In the genomic region with DNA sequence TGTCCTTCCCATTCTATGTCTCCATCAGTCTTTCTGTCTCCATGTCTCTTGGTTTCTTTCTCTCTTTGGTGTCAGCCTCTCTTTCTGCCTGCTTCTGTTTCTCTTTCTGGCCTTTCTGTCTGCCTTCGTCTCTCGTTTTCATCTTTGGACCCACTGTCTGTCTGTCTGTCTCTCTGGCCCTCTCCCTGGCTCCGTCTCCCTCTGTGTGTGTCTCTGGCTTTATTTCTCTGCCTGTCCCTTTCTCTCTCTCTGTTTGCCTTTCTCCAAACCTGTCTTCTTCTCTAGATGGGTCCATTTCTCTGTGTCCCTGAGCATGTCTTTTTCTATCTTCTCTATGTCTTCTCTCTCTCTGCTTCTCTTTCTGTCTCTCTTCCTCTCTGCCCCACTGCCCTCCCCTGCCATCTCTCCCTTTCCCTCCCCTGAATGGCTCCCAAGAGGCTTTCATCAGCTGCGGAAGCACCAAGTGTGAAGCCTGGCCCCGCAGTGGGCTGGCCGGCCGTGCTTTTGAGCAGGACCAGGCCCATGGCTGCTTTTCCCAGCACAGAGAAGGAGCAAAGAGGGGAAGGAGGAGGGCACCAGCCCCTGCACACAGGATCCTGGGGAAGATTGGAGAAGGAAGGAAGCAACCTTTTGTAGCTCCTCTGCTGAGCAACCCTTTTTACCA, we compare ENCODE assay signal across 22 cellular contexts. TPM values are rescaled to one million over a fixed set of nuclear protein-coding genes. Genes with fewer than 3 reads are reported as not detected.
DNase-seq lines count a peak whose midpoint lies in the region; ATAC-seq, FAIRE-seq and TF ChIP-seq lines count a peak whose summit lies in the region.
"Had no signal": no experiment of that assay in that cellular context is flagged by ENCODE, and none has a peak within 500 bp of the region (broad histone marks: within the 10 kb centered on the region; RNA-seq: fewer than 3 reads in every experiment).

No MANE protein-coding gene starts in this region.

- H3K79me2 ChIP-seq in astrocyte (ENCODE audit: insufficient read depth, low read length): no peaks in the 10 kb centered on the region

- peak overlapping the region; percentile 16 for H3K27ac Mint-ChIP-seq in activated T-cell treated with anti-CD3 and anti-CD28 coated beads, Interleukin-2, amount 50 U/mL, for 72 hours
- peak overlapping the region; percentile 29 for H3K27ac Mint-ChIP-seq in astrocyte (ENCODE audit: unreplicated experiment)
- H3K27ac Mint-ChIP-seq: activated CD4-positive, alpha-beta T cell treated with anti-CD3 and anti-CD28 coated beads, Interleukin-2, amount 10 ng/mL, durations not matched to agents 7 days and 5 days; activated CD8-positive, alpha-beta memory T cell treated with anti-CD3 and anti-CD28 coated beads, Interleukin-2, amount 10 ng/mL, durations not matched to agents 7 days and 5 days; activated naive CD8-positive, alpha-beta T cell; B cell; stimulated activated effector memory CD8-positive, alpha-beta T cell treated with anti-CD3 and anti-CD28 coated beads, Interleukin-12 subunit alpha, Interleukin-12 subunit beta, amount 100 ng/mL, for 72 hours had no signal

- H3K9me3 ChIP-seq in astrocyte (ENCODE audit: insufficient read depth, low read depth, low read length) (no peaks in the 10 kb centered on the region), mesodermal cell (ENCODE audit: control insufficient read depth, low read length) (no peaks in the 10 kb centered on the region), thyroid gland (no peaks in the 10 kb centered on the region)
- H3K9me3 ChIP-seq: HAP-1, testis had no signal

- no peaks in the 10 kb centered on the region for H3K9me3 Mint-ChIP-seq in activated T-cell treated with anti-CD3 and anti-CD28 coated beads, Interleukin-2, amount 50 U/mL, for 72 hours
- H3K9me3 Mint-ChIP-seq in astrocyte (ENCODE audit: unreplicated experiment): no peaks in the 10 kb centered on the region
- H3K9me3 Mint-ChIP-seq: activated CD4-positive, alpha-beta T cell treated with anti-CD3 and anti-CD28 coated beads, Interleukin-2, amount 10 ng/mL, durations not matched to agents 7 days and 5 days; naive thymus-derived CD8-positive, alpha-beta T cell; stimulated activated effector memory CD8-positive, alpha-beta T cell treated with anti-CD3 and anti-CD28 coated beads, Interleukin-12 subunit alpha, Interleukin-12 subunit beta, amount 100 ng/mL, for 72 hours had no signal

- H3K4me3 Mint-ChIP-seq in activated T-cell treated with anti-CD3 and anti-CD28 coated beads, Interleukin-2, amount 50 U/mL, for 72 hours: no peak overlapping the region
- no peak overlapping the region for H3K4me3 Mint-ChIP-seq in astrocyte (ENCODE audit: unreplicated experiment)
- H3K4me3 Mint-ChIP-seq: activated CD4-positive, alpha-beta T cell treated with anti-CD3 and anti-CD28 coated beads, Interleukin-2, amount 10 ng/mL, durations not matched to agents 7 days and 5 days; activated CD8-positive, alpha-beta memory T cell treated with anti-CD3 and anti-CD28 coated beads, Interleukin-2, amount 10 ng/mL, durations not matched to agents 7 days and 5 days; activated naive CD8-positive, alpha-beta T cell; B cell; naive thymus-derived CD8-positive, alpha-beta T cell; stimulated activated effector memory CD8-positive, alpha-beta T cell treated with anti-CD3 and anti-CD28 coated beads, Interleukin-12 subunit alpha, Interleukin-12 subunit beta, amount 100 ng/mL, for 72 hours had no signal

- DNase-seq in activated T-cell treated with anti-CD3 and anti-CD28 coated beads, Interleukin-2, amount 50 U/mL, for 72 hours: no peak
- DNase-seq in activated T-cell treated with anti-CD3 and anti-CD28 coated beads, Interleukin-2, amount 50 U/mL, for 1 hour: no peak
- DNase-seq in astrocyte (ENCODE audit: low read depth) (no peak), thyroid gland (peak in 1 of 2 donors; percentile 14), GM12892 (ENCODE audit: insufficient read length) (no peak), omental fat pad (ENCODE audit: low spot score) (no peak)
- DNase-seq in stimulated activated CD4-positive, alpha-beta T cell treated with anti-CD3 and anti-CD28 coated beads, Interleukin-4, amount 100 ng/mL, for 1 hour: no peak
- DNase-seq: activated CD4-positive, alpha-beta T cell treated with anti-CD3 and anti-CD28 coated beads, Interleukin-2, amount 10 ng/mL, durations not matched to agents 7 days and 5 days; activated CD8-positive, alpha-beta memory T cell treated with anti-CD3 and anti-CD28 coated beads, Interleukin-2, amount 10 ng/mL, durations not matched to agents 7 days and 5 days; KBM-7; naive thymus-derived CD8-positive, alpha-beta T cell; NCI-H1436; NCI-H2107; NCI-H510A treated with DMSO at 0.1 percent for 48 hours had no signal

- no peak overlapping the region for H3K27ac ChIP-seq in astrocyte (ENCODE audit: low read depth, low read length)
- peak overlapping the region; percentile 73 for H3K27ac ChIP-seq in mesodermal cell (ENCODE audit: low read depth, low read length, severe bottlenecking)
- peak overlapping the region; percentile 56 to 70 (median 58) for H3K27ac ChIP-seq in thyroid gland
- H3K27ac ChIP-seq: 22Rv1, testis had no signal

- no peaks in the 10 kb centered on the region for H4K20me1 ChIP-seq in astrocyte (ENCODE audit: insufficient read depth, low read length)

- no peaks in the 10 kb centered on the region for H3K36me3 ChIP-seq in astrocyte (ENCODE audit: insufficient read depth, low read length)
- H3K36me3 ChIP-seq in mesodermal cell (ENCODE audit: control insufficient read depth, insufficient read depth, low read length): no peaks in the 10 kb centered on the region
- H3K36me3 ChIP-seq in thyroid gland: no peaks in the 10 kb centered on the region
- H3K36me3 ChIP-seq: HAP-1 had no signal

- intact Hi-C loops in thyroid gland (cut with DNase I): no loop called here

- TF ChIP-seq POLR2A in thyroid gland (IDR thresholded peaks at IDR 0.05) (no peak), GM12892 (IDR thresholded peaks at IDR 0.05; ENCODE audit: low read depth, low read length) (no peak)

- WGBS in mesodermal cell (ENCODE audit: insufficient coverage in 2 of 2), 2 experiments: 56 to 63% methylated on average over 2 to 3 of the region's 7 CpGs
- 28 to 47% methylated on average over 5 to 7 of the region's 7 CpGs for WGBS in thyroid gland, 2 donors

- TF ChIP-seq CTCF in astrocyte (IDR thresholded peaks at IDR 0.05; ENCODE audit: insufficient read depth, low read depth, low read length) (no peak), thyroid gland (IDR thresholded peaks at IDR 0.05) (no peak), omental fat pad (IDR thresholded peaks at IDR 0.05) (no peak)

- FAIRE-seq in astrocyte (lab: Jason Lieb, UNC) (peak; percentile 73), GM12892 (lab: Jason Lieb, UNC) (no peak)
- FAIRE-seq: colon had no signal

- no peaks in the 10 kb centered on the region for H3K36me3 Mint-ChIP-seq in activated T-cell treated with anti-CD3 and anti-CD28 coated beads, Interleukin-2, amount 50 U/mL, for 72 hours (ENCODE audit: insufficient read depth in 2 of 2)
- H3K36me3 Mint-ChIP-seq in astrocyte (ENCODE audit: low read depth, unreplicated experiment): no peaks in the 10 kb centered on the region
- H3K36me3 Mint-ChIP-seq: activated CD8-positive, alpha-beta memory T cell treated with anti-CD3 and anti-CD28 coated beads, Interleukin-2, amount 10 ng/mL, durations not matched to agents 7 days and 5 days; activated naive CD8-positive, alpha-beta T cell; naive thymus-derived CD8-positive, alpha-beta T cell had no signal

- H3K4me1 Mint-ChIP-seq in activated T-cell treated with anti-CD3 and anti-CD28 coated beads, Interleukin-2, amount 50 U/mL, for 72 hours (ENCODE audit: low read depth): no peaks in the 10 kb centered on the region
- peaks cover 14% of the 10 kb centered on the region for H3K4me1 Mint-ChIP-seq in astrocyte (ENCODE audit: low read depth, unreplicated experiment)
- H3K4me1 Mint-ChIP-seq: activated CD4-positive, alpha-beta T cell treated with anti-CD3 and anti-CD28 coated beads, Interleukin-2, amount 10 ng/mL, durations not matched to agents 7 days and 5 days; activated CD8-positive, alpha-beta memory T cell treated with anti-CD3 and anti-CD28 coated beads, Interleukin-2, amount 10 ng/mL, durations not matched to agents 7 days and 5 days; B cell; naive thymus-derived CD8-positive, alpha-beta T cell; stimulated activated effector memory CD8-positive, alpha-beta T cell treated with anti-CD3 and anti-CD28 coated beads, Interleukin-12 subunit alpha, Interleukin-12 subunit beta, amount 100 ng/mL, for 72 hours had no signal

- no peak overlapping the region for H2AFZ ChIP-seq in astrocyte (ENCODE audit: low read depth, low read length)

- peaks cover 2% of the 10 kb centered on the region for H3K4me1 ChIP-seq in astrocyte (ENCODE audit: insufficient read depth, low read length)
- H3K4me1 ChIP-seq in mesodermal cell (ENCODE audit: control insufficient read depth, insufficient read depth, low read length, poor library complexity, severe bottlenecking): peaks cover 38% of the 10 kb centered on the region
- peaks cover 4 to 16% of the 10 kb centered on the region in 2 donors for H3K4me1 ChIP-seq in thyroid gland

- no peak overlapping the region for H3K9ac ChIP-seq in astrocyte (ENCODE audit: low read length)

- ATAC-seq in activated T-cell treated with anti-CD3 and anti-CD28 coated beads, Interleukin-2, amount 50 U/mL, for 72 hours (replicated peaks in 1 of 2): no peak
- ATAC-seq in omental fat pad (ENCODE audit: low FRiP score): no peak
- ATAC-seq: activated CD8-positive, alpha-beta memory T cell treated with anti-CD3 and anti-CD28 coated beads, Interleukin-2, amount 10 ng/mL, durations not matched to agents 7 days and 5 days; naive thymus-derived CD8-positive, alpha-beta T cell; stimulated activated effector memory CD8-positive, alpha-beta T cell treated with anti-CD3 and anti-CD28 coated beads, Interleukin-12 subunit alpha, Interleukin-12 subunit beta, amount 100 ng/mL, for 72 hours had no signal

- peaks cover 29% of the 10 kb centered on the region for H3K27me3 Mint-ChIP-seq in activated T-cell treated with anti-CD3 and anti-CD28 coated beads, Interleukin-2, amount 50 U/mL, for 72 hours (ENCODE audit: low read depth)
- peaks cover 6% of the 10 kb centered on the region for H3K27me3 Mint-ChIP-seq in astrocyte (ENCODE audit: low read depth, unreplicated experiment)
- H3K27me3 Mint-ChIP-seq: activated CD4-positive, alpha-beta T cell treated with anti-CD3 and anti-CD28 coated beads, Interleukin-2, amount 10 ng/mL, durations not matched to agents 7 days and 5 days; activated CD8-positive, alpha-beta memory T cell treated with anti-CD3 and anti-CD28 coated beads, Interleukin-2, amount 10 ng/mL, durations not matched to agents 7 days and 5 days; activated naive CD8-positive, alpha-beta T cell; B cell had no signal

- no peak overlapping the region for H3K4me2 ChIP-seq in astrocyte (ENCODE audit: low read length)

- H3K27me3 ChIP-seq in astrocyte (ENCODE audit: insufficient read depth, low read length): no peaks in the 10 kb centered on the region
- no peaks in the 10 kb centered on the region for H3K27me3 ChIP-seq in thyroid gland
- H3K27me3 ChIP-seq: testis had no signal

- H3K4me3 ChIP-seq in astrocyte (ENCODE audit: insufficient read depth, low read depth, low read length) (no peak overlapping the region), mesodermal cell (ENCODE audit: extremely low read depth, insufficient read depth, low read length, poor library complexity, severe bottlenecking) (no peak overlapping the region), thyroid gland (replicated peaks in 1 of 3) (no peak overlapping the region)
- H3K4me3 ChIP-seq: HAP-1, testis had no signal

RNA-seq across cellular contexts. Expression of a gene that starts 57.4 kb away (rescaled TPM):
- total RNA-seq in activated T-cell treated with anti-CD3 and anti-CD28 coated beads, Interleukin-2, amount 50 U/mL, for 72 hours: 10 to 100 TPM; 26.3 to 27.4 TPM
- total RNA-seq in astrocyte (26.9 and 28.9 TPM in 2 replicates), thyroid gland (10 to 100 TPM; 29.7 to 60.0 (median 50.1) TPM), omental fat pad (10 to 100 TPM; 19.4 to 60.2 (median 31.3) TPM)
- 40.2 TPM for polyA plus RNA-seq in mesodermal cell (2013, experiment 1 of 2)
- polyA plus RNA-seq in mesodermal cell (2013, experiment 2 of 2): 46.6 TPM
- 8.3 TPM for polyA plus RNA-seq in GM12892 (2012; ENCODE audit: missing spikeins)
